Comparison of ENCODE assay signal across 1 cellular context in genomic region chr2:178420463-178420990, GRCh38.
TF ChIP-seq lines count a peak whose summit lies in the region.

No MANE protein-coding gene starts in this region.

TF ChIP-seq in K562, 482 proteins besides CTCF, POLR2A, EP300 and RAD21:
- TF ChIP-seq PRDM10 (IDR thresholded peaks at IDR 0.05; ENCODE audit: partially characterized antibody) (peak; percentile 66), TGIF2 (CRISPR knock-in tag; IDR thresholded peaks at IDR 0.05) (no peak)
TF ChIP-seq in K562: peak in this region for 1.
